ENCODE assay signal across 8 cellular contexts in the genomic region with DNA sequence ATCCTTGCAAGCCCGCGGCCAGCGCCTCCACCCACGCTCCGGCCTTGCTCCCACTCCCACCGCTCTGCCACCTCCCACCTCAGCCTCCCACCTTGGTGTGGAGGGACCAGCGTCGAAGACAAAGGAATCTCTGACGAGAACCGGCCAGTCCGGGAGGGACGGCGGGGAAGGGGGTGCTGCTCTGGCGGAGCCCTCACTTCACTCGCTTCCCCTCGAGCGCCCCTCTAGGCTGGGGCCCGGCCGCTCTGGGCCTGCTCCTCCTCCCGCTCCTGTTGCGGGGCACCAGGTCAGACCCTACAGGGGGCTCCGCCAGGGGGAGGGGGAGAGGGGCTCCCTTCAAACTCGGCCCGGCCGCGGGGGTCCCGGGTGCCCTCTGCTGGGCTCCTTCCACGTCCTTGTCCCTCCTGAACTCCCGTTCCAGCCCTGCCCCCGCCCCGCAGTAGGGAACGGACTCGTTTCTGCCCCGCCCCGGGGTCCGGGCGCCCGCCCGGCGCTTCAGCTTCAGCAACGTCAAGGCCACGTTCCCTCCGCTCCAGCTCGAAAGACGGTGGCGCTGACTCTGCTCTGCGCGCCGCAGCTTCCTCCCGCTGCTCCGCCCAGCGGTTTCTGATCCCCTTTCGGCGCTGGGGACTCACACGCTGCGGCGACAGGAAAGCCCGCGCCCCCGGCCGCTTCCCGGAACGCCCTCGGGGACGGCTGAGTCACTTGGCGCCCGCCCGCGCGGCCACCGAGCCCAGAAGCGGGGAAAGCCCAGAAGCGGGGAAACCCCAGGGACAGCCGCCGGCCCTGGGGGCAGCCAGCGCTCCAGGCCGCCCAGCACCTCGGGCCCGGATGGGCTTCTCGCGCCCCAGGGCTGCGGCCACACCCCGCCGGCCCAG. TPM values are rescaled to one million over a fixed set of nuclear protein-coding genes. Genes with fewer than 3 reads are reported as not detected.
A peak's percentile ranks its signal among the peaks of the same experiment; 100 is the strongest.
DNase-seq lines count a peak whose midpoint lies in the region; ATAC-seq and TF ChIP-seq lines count a peak whose summit lies in the region.

No MANE protein-coding gene starts in this region.

- peak overlapping the region; percentile 87 for H3K4me2 ChIP-seq in DOHH2 (ENCODE audit: low read length)

- no peak for TF ChIP-seq CTCF in DOHH2 (IDR thresholded peaks at IDR 0.05; ENCODE audit: low read depth, low read length, poor library complexity, severe bottlenecking)
- TF ChIP-seq CTCF in fibroblast of pulmonary artery (IDR thresholded peaks at IDR 0.05; ENCODE audit: low read length, missing control alignments): no peak
- TF ChIP-seq CTCF in nephron progenitor cell (IDR thresholded peaks at IDR 0.05): peak; percentile 12

- H4K20me1 ChIP-seq in DOHH2 (ENCODE audit: control insufficient read depth, insufficient read depth, low read depth, low read length): no peaks in the 10 kb centered on the region

- H3K9me3 ChIP-seq in DOHH2 (ENCODE audit: control insufficient read depth, insufficient read depth, low read length): no peaks in the 10 kb centered on the region

- no peaks in the 10 kb centered on the region for H3K36me3 ChIP-seq in DOHH2 (ENCODE audit: control insufficient read depth, low read length)

- H3K4me3 ChIP-seq in DOHH2 (ENCODE audit: low read length) (peak overlapping the region; percentile 75), fibroblast of pulmonary artery (replicated peaks; ENCODE audit: low read depth, low read length) (peak overlapping the region; percentile 58)

- H3K9me3 Mint-ChIP-seq in activated T-helper 17 cell treated with anti-CD3 and anti-CD28 coated beads, Interleukin-2, amount 50 U/mL, for 72 hours: no peaks in the 10 kb centered on the region
- peaks cover 7% of the 10 kb centered on the region for H3K9me3 Mint-ChIP-seq in nephron progenitor cell
- no peaks in the 10 kb centered on the region for H3K9me3 Mint-ChIP-seq in stimulated activated naive CD8-positive, alpha-beta T cell treated with anti-CD3 and anti-CD28 coated beads, Interleukin-15, amount 100 ng/mL, for 72 hours

- peaks cover 21% of the 10 kb centered on the region for H3K4me1 ChIP-seq in DOHH2 (ENCODE audit: control insufficient read depth, low read length)

- H3K4me3 Mint-ChIP-seq in activated T-helper 17 cell treated with anti-CD3 and anti-CD28 coated beads, Interleukin-2, amount 50 U/mL, for 72 hours: peak overlapping the region; percentile 83
- peak overlapping the region; percentile 86 for H3K4me3 Mint-ChIP-seq in nephron progenitor cell
- peak overlapping the region; percentile 87 to 92 for H3K4me3 Mint-ChIP-seq in stimulated activated naive CD8-positive, alpha-beta T cell treated with anti-CD3 and anti-CD28 coated beads, Interleukin-15, amount 100 ng/mL, for 72 hours

- H3K27me3 ChIP-seq in DOHH2 (ENCODE audit: control insufficient read depth, low read length): peaks cover 3% of the 10 kb centered on the region; the same call in 1 of the 2 replicates

- no peaks in the 10 kb centered on the region for H3F3A ChIP-seq in DOHH2 (ENCODE audit: control insufficient read depth, insufficient read depth)

- no peaks in the 10 kb centered on the region for H3K9me2 ChIP-seq in DOHH2 (replicated peaks; ENCODE audit: control insufficient read depth, low read length)

- peak overlapping the region; percentile 49 for H3K27ac ChIP-seq in DOHH2 (ENCODE audit: low read depth, low read length)

- H3K27ac Mint-ChIP-seq in activated T-helper 17 cell treated with anti-CD3 and anti-CD28 coated beads, Interleukin-2, amount 50 U/mL, for 72 hours: peak overlapping the region; percentile 93
- H3K27ac Mint-ChIP-seq in nephron progenitor cell: peak overlapping the region; percentile 42
- peak overlapping the region; percentile 97 to 98 for H3K27ac Mint-ChIP-seq in stimulated activated naive CD8-positive, alpha-beta T cell treated with anti-CD3 and anti-CD28 coated beads, Interleukin-15, amount 100 ng/mL, for 72 hours

- no peaks in the 10 kb centered on the region for H3K27me3 Mint-ChIP-seq in activated T-helper 17 cell treated with anti-CD3 and anti-CD28 coated beads, Interleukin-2, amount 50 U/mL, for 72 hours
- peaks cover 20% of the 10 kb centered on the region for H3K27me3 Mint-ChIP-seq in nephron progenitor cell (ENCODE audit: low read depth, poor library complexity)
- H3K27me3 Mint-ChIP-seq in stimulated activated naive CD8-positive, alpha-beta T cell treated with anti-CD3 and anti-CD28 coated beads, Interleukin-15, amount 100 ng/mL, for 72 hours: no peaks in the 10 kb centered on the region

- DNase-seq in KG1 (lab: John Stamatoyannopoulos, UW): peak; percentile 84
- peak; percentile 92 for DNase-seq in RPMI7951 (ENCODE audit: low read depth)
- DNase-seq in fibroblast of pulmonary artery (ENCODE audit: low read depth): peak; percentile 79
- DNase-seq in nephron progenitor cell: peak; percentile 85
- peak; percentile 92 to 97 for DNase-seq in stimulated activated naive CD8-positive, alpha-beta T cell treated with anti-CD3 and anti-CD28 coated beads, Interleukin-15, amount 100 ng/mL, for 72 hours

- ATAC-seq in GM21737 (IDR thresholded peaks at IDR 0.05; ENCODE audit: unreplicated experiment): peak; percentile 85
- ATAC-seq in activated T-helper 17 cell treated with anti-CD3 and anti-CD28 coated beads, Interleukin-2, amount 50 U/mL, for 72 hours (replicated peaks): peak; percentile 92
- ATAC-seq in stimulated activated naive CD8-positive, alpha-beta T cell treated with anti-CD3 and anti-CD28 coated beads, Interleukin-15, amount 100 ng/mL, for 72 hours: peak; percentile 95

- peaks cover 5% of the 10 kb centered on the region for H3K36me3 Mint-ChIP-seq in activated T-helper 17 cell treated with anti-CD3 and anti-CD28 coated beads, Interleukin-2, amount 50 U/mL, for 72 hours (ENCODE audit: low read depth)
- H3K36me3 Mint-ChIP-seq in nephron progenitor cell (ENCODE audit: low read depth): no peaks in the 10 kb centered on the region

- no peaks in the 10 kb centered on the region for H3K79me2 ChIP-seq in DOHH2 (ENCODE audit: control insufficient read depth, low read length)

- peaks cover 26% of the 10 kb centered on the region for H3K4me1 Mint-ChIP-seq in activated T-helper 17 cell treated with anti-CD3 and anti-CD28 coated beads, Interleukin-2, amount 50 U/mL, for 72 hours
- H3K4me1 Mint-ChIP-seq in nephron progenitor cell: peaks cover 25% of the 10 kb centered on the region
- H3K4me1 Mint-ChIP-seq in stimulated activated naive CD8-positive, alpha-beta T cell treated with anti-CD3 and anti-CD28 coated beads, Interleukin-15, amount 100 ng/mL, for 72 hours: peaks cover 61% of the 10 kb centered on the region

RNA-seq across cellular contexts. Expression of a gene that starts 28.6 kb away (rescaled TPM):
- 4.2 and 4.7 TPM in 2 replicates for total RNA-seq in RPMI7951 (2014; rRNA removed; shearing (Covaris generic))
- 10 to 100 TPM; 11.6 to 14.0 TPM for total RNA-seq in activated T-helper 17 cell treated with anti-CD3 and anti-CD28 coated beads, Interleukin-2, amount 50 U/mL, for 72 hours

Comparison
In these comparisons a context has a peak if more than half of its experiments do, and no peak if none do; other contexts are left out.
1. Peak in every context shown above with its lines: DNase-seq, ATAC-seq, H3K4me3 ChIP-seq and H3K27ac ChIP-seq.
2. H3K27ac Mint-ChIP-seq: peak in every context shown above with its lines; median percentile 98 in stimulated activated naive CD8-positive, alpha-beta T cell treated with anti-CD3 and anti-CD28 coated beads, Interleukin-15, amount 100 ng/mL, for 72 hours; 93 in activated T-helper 17 cell treated with anti-CD3 and anti-CD28 coated beads, Interleukin-2, amount 50 U/mL, for 72 hours; 42 in nephron progenitor cell.